ENCODE assay signal across 8 cellular contexts in the genomic region with DNA sequence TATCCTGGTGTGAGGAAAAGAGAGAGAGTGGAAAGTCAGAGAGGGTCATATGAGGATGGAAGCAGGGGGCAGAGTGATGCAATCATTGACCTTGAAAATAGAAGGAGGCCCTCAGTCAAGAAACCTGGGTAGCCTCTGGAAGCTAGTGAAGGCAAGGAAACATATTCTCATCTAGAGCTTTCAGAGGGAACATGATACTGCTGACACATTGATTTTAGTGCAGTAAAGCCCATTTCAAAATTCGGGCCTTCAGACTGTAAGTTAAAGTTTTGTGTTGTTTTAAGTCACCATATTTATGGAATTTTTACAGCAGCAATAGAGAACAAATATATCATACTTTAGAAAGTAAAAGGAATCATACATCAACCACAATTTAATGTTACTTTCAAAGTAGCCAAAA.
"Had no signal": no experiment of that assay in that cellular context is flagged by ENCODE, and none has a peak within 500 bp of the region (broad histone marks: within the 10 kb centered on the region; RNA-seq: fewer than 3 reads in every experiment).

No MANE protein-coding gene starts in this region.

- DNase-seq: GDM1, GF-D8 had no signal

- ATAC-seq: GM12878 had no signal

- FAIRE-seq: G401.6, GM12878, GM12891, GM12892, GM18507, GM19239 had no signal

- H3K4me3 ChIP-seq: GM12878 had no signal
